Comparison of ENCODE assay signal across 1 cellular context in genomic region chr2:148987286-148987685, GRCh38.
TF ChIP-seq lines count a peak whose summit lies in the region.

No MANE protein-coding gene starts in this region.

TF ChIP-seq in GM23338, 12 proteins besides CTCF, POLR2A, EP300 and RAD21 (continued from another document):
- no peak for TF ChIP-seq REST (IDR thresholded peaks at IDR 0.05; ENCODE audit: unreplicated experiment)
